8 cellular contexts compared by ENCODE assay signal in the genomic region with DNA sequence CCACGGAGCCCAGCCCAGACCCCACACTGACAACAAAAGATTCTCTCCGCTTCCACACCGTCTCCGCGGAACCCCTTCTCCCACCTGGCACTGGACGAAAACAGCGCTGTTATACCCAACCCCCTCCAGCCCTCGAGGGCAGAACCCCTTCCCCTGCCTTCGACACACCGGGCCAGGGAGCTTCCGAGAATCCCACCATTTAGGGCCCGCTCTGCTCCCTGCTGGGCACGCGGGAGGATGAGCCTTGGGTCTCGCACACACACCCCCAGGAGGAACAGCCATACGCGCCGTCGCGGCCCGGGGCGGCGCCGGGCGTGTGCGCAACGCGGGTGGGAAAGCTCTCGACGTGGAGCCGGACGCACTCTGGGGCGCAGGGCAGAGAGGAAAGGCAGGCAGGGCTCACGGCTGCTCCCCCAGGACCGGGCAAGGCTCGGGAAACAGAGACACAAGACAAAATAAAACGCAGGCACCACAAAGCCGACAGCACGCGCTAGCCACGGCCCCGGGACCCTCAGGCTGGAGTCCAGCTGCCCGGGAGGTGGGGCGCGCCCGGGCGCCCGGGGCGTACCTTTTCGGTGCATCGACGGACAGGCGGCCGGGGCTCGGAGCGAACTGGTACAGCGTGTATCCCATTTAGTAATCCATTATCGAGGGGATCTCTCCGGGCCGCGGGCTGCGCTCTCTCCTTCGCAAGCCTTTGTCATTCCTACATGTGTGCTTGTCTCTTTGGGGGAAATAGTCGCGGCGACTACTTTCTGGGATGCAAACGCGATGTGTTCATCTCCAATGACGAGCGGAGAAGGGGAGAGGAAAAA. TPM values are rescaled to one million over a fixed set of nuclear protein-coding genes. Genes with fewer than 3 reads are reported as not detected.
DNase-seq lines count a peak whose midpoint lies in the region; ATAC-seq and TF ChIP-seq lines count a peak whose summit lies in the region.

No MANE protein-coding gene starts in this region.

- no peaks in the 10 kb centered on the region for H3K36me3 ChIP-seq in GM23248 (ENCODE audit: low read depth)
- H3K36me3 ChIP-seq in heart left ventricle: no peaks in the 10 kb centered on the region

- peaks cover 56% of the 10 kb centered on the region for H3K27me3 ChIP-seq in GM23248 (replicated peaks; ENCODE audit: insufficient read depth)
- peaks cover 0 to 71% (median 6%) of the 10 kb centered on the region in 9 donors for H3K27me3 ChIP-seq in heart left ventricle

- WGBS in GM23248 (ENCODE audit: low coverage in 1 of 2, low lambda C conversion rate in 2 of 2, missing lambda C conversion rate in 2 of 2), 2 experiments: 3 to 4% methylated on average over 64 to 69 of the region's 70 CpGs
- WGBS in heart left ventricle, 4 donors: 0 to 1% (median 1%) methylated on average over 48 to 70 of the region's 70 CpGs

- H3K4me3 Mint-ChIP-seq in activated T-helper 1 cell treated with anti-CD3 and anti-CD28 coated beads, Interleukin-12 subunit alpha, Interleukin-12 subunit beta, Interleukin-2, Interleukin-4 antibody, amounts not matched to agents 30 ng/mL and 10 ng/mL and 1 ng/mL, durations not matched to agents 14 hours and 24 hours and 36 hours: peak overlapping the region; percentile 81

- peak overlapping the region; percentile 76 for H3K27ac Mint-ChIP-seq in activated T-helper 1 cell treated with anti-CD3 and anti-CD28 coated beads, Interleukin-12 subunit alpha, Interleukin-12 subunit beta, Interleukin-2, Interleukin-4 antibody, amounts not matched to agents 30 ng/mL and 10 ng/mL and 1 ng/mL, durations not matched to agents 14 hours and 24 hours and 36 hours

- H3K36me3 Mint-ChIP-seq in activated T-helper 1 cell treated with anti-CD3 and anti-CD28 coated beads, Interleukin-12 subunit alpha, Interleukin-12 subunit beta, Interleukin-2, Interleukin-4 antibody, amounts not matched to agents 30 ng/mL and 10 ng/mL and 1 ng/mL, durations not matched to agents 14 hours and 24 hours and 36 hours (ENCODE audit: low read depth): no peaks in the 10 kb centered on the region

- no peaks in the 10 kb centered on the region for H3K9me3 Mint-ChIP-seq in activated T-helper 1 cell treated with anti-CD3 and anti-CD28 coated beads, Interleukin-12 subunit alpha, Interleukin-12 subunit beta, Interleukin-2, Interleukin-4 antibody, amounts not matched to agents 30 ng/mL and 10 ng/mL and 1 ng/mL, durations not matched to agents 14 hours and 24 hours and 36 hours

- H2AFZ ChIP-seq in GM23248: peak overlapping the region; percentile 84

- H3K4me3 ChIP-seq in AG09309 (ENCODE audit: control insufficient read depth, low read depth, low read length) (peak overlapping the region; percentile 46), GM23248 (peak overlapping the region; percentile 76), heart left ventricle (peak overlapping the region; percentile 42 to 84 (median 68))

- ATAC-seq in heart left ventricle (no peak), GM18858 (IDR thresholded peaks at IDR 0.05; ENCODE audit: unreplicated experiment) (no peak), HG03045 (IDR thresholded peaks at IDR 0.05; ENCODE audit: unreplicated experiment) (no peak)

- peaks cover 26% of the 10 kb centered on the region for H3K4me1 Mint-ChIP-seq in activated T-helper 1 cell treated with anti-CD3 and anti-CD28 coated beads, Interleukin-12 subunit alpha, Interleukin-12 subunit beta, Interleukin-2, Interleukin-4 antibody, amounts not matched to agents 30 ng/mL and 10 ng/mL and 1 ng/mL, durations not matched to agents 14 hours and 24 hours and 36 hours (ENCODE audit: low read depth)

- H3K9me3 ChIP-seq in GM23248 (ENCODE audit: low read depth) (no peaks in the 10 kb centered on the region), heart left ventricle (no peaks in the 10 kb centered on the region)

- H3K79me2 ChIP-seq in GM23248 (ENCODE audit: insufficient read depth): no peaks in the 10 kb centered on the region

- no peaks in the 10 kb centered on the region for H4K20me1 ChIP-seq in GM23248 (ENCODE audit: insufficient read depth)

- DNase-seq in AG09309 (ENCODE audit: low read depth) (no peak), GM23248 (peak; percentile 35), heart left ventricle (peak in 4 of 5 donors; percentile 26 to 67 (median 30)), posterior vena cava (ENCODE audit: low spot score) (peak; percentile 80), activated gamma-delta T cell (lab: John Stamatoyannopoulos, UW) (no peak)
- no peak for DNase-seq in activated T-helper 1 cell treated with anti-CD3 and anti-CD28 coated beads, Interleukin-12 subunit alpha, Interleukin-12 subunit beta, Interleukin-2, Interleukin-4 antibody, amounts not matched to agents 30 ng/mL and 10 ng/mL and 1 ng/mL, durations not matched to agents 14 hours and 24 hours and 36 hours (ENCODE audit: low spot score)

- no peak for TF ChIP-seq POLR2A in heart left ventricle (IDR thresholded peaks at IDR 0.05)

- H3K27me3 Mint-ChIP-seq in activated T-helper 1 cell treated with anti-CD3 and anti-CD28 coated beads, Interleukin-12 subunit alpha, Interleukin-12 subunit beta, Interleukin-2, Interleukin-4 antibody, amounts not matched to agents 30 ng/mL and 10 ng/mL and 1 ng/mL, durations not matched to agents 14 hours and 24 hours and 36 hours (ENCODE audit: insufficient read depth): peaks cover 76% of the 10 kb centered on the region

- no peaks in the 10 kb centered on the region for H3F3A ChIP-seq in GM23248 (ENCODE audit: insufficient read depth)

- H3K27ac ChIP-seq in GM23248 (no peak overlapping the region), heart left ventricle (peak overlapping the region; percentile 38 to 85 (median 80))

- in situ Hi-C loops in GM23248 (cut with MboI): no loop called here

- H3K4me1 ChIP-seq in GM23248 (ENCODE audit: insufficient read depth): peaks cover 4% of the 10 kb centered on the region; the same call in 1 of the 2 replicates
- H3K4me1 ChIP-seq in heart left ventricle: peaks cover 0 to 43% (median 23%) of the 10 kb centered on the region in 12 donors

- TF ChIP-seq CTCF in AG09309 (IDR thresholded peaks at IDR 0.05; ENCODE audit: control insufficient read depth, insufficient read depth, low read depth, low read length, missing control alignments): no peak
- TF ChIP-seq CTCF in heart left ventricle (IDR thresholded peaks at IDR 0.05): no peak

- H3K9ac ChIP-seq in GM23248: no peak overlapping the region

- intact Hi-C loops in activated T-helper 1 cell treated with anti-CD3 and anti-CD28 coated beads, Interleukin-12 subunit alpha, Interleukin-12 subunit beta, Interleukin-2, Interleukin-4 antibody, amounts not matched to agents 30 ng/mL and 10 ng/mL and 1 ng/mL, durations not matched to agents 14 hours and 24 hours and 36 hours (cut with micrococcal nuclease): loop anchor here (5.0 kb wide), 2 partner anchors 437 to 612 kb away; partner anchors contain the start of gene LVRN
- intact Hi-C loops in heart left ventricle (cut with DNase I) (loop anchor here in 8 of 10 donors (1.0 to 10.0 kb wide), 9 partner anchors 172 to 439 kb away; no protein-coding TSS in a partner anchor), posterior vena cava (cut with DNase I) (no loop called here)

- peak overlapping the region; percentile 83 for H3K4me2 ChIP-seq in GM23248 (ENCODE audit: unreplicated experiment)

- no peaks in the 10 kb centered on the region for H3K9me2 ChIP-seq in GM23248 (ENCODE audit: insufficient read depth)

RNA-seq across cellular contexts. Expression of gene SEMA6A, which starts 0.8 kb away (rescaled TPM):
- total RNA-seq in GM23248 (2014; rRNA removed; shearing (Covaris generic)): under 0.01 TPM in 1 of 2 replicates, not detected in the other
- 0.38 and 0.79 TPM in 2 replicates for polyA plus RNA-seq in GM23248 (2016; fragmentation: Nextera tagmentation; extraction: Ambion mirVana)
- 0.23 and 0.39 TPM in 2 replicates for total RNA-seq in activated T-helper 1 cell treated with anti-CD3 and anti-CD28 coated beads, Interleukin-12 subunit alpha, Interleukin-12 subunit beta, Interleukin-2, Interleukin-4 antibody, amounts not matched to agents 30 ng/mL and 10 ng/mL and 1 ng/mL, durations not matched to agents 14 hours and 24 hours and 36 hours
- 10 to 100 TPM in 1 of 9 donors, 1 to 10 TPM in 8; 4.2 to 12.7 (median 7.2) TPM for total RNA-seq in heart left ventricle
- 1 to 10 TPM; 2.2 to 2.9 TPM for polyA plus RNA-seq in heart left ventricle
- total RNA-seq in posterior vena cava: 10 to 100 TPM; 18.6 to 24.9 TPM

Comparison
In these comparisons a context has a peak if more than half of its experiments do, and no peak if none do; other contexts are left out.
1. DNase-seq: peak in GM23248 (single experiment), heart left ventricle (4 of 5) and posterior vena cava (single experiment); none in AG09309 (single experiment), activated T-helper 1 cell treated with anti-CD3 and anti-CD28 coated beads, Interleukin-12 subunit alpha, Interleukin-12 subunit beta, Interleukin-2, Interleukin-4 antibody, amounts not matched to agents 30 ng/mL and 10 ng/mL and 1 ng/mL, durations not matched to agents 14 hours and 24 hours and 36 hours (single experiment) and activated gamma-delta T cell (single experiment).
2. intact Hi-C loops: an anchor here in activated T-helper 1 cell treated with anti-CD3 and anti-CD28 coated beads, Interleukin-12 subunit alpha, Interleukin-12 subunit beta, Interleukin-2, Interleukin-4 antibody, amounts not matched to agents 30 ng/mL and 10 ng/mL and 1 ng/mL, durations not matched to agents 14 hours and 24 hours and 36 hours (5.0 kb wide) and heart left ventricle (1.0 to 10.0 kb wide); none called in posterior vena cava.
3. Peak in every context shown above with its lines, with median percentiles within 50 percentile points of each other: H3K4me3 ChIP-seq.